Comparison of ENCODE assay signal across 24 cellular contexts in the genomic region with DNA sequence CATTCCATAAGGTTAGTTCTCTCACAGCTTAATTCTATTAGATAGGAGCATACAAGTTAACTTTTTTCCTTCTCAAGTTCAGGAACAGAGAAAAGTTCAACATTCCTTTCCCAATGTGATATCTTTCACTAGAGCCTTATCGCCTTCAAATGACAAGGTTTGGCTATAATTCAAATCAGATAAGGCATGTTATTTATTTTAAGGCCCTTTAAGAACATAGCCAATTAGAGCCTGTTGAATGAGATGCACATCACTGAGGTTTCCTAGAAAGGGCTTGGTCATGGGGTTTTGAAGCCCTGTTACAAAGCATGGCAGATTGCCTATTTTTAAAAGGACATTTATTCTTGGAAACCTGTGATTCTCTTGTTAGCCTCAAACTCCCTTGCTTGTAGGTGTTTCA.
A peak's percentile ranks its signal among the peaks of the same experiment; 100 is the strongest.
DNase-seq lines count a peak whose midpoint lies in the region; ATAC-seq and TF ChIP-seq lines count a peak whose summit lies in the region.
"Had no signal": no experiment of that assay in that cellular context is flagged by ENCODE, and none has a peak within 500 bp of the region (broad histone marks: within the 10 kb centered on the region; RNA-seq: fewer than 3 reads in every experiment).

No MANE protein-coding gene starts in this region.

- H3K9me3 Mint-ChIP-seq in mesothelial cell of epicardium = peaks cover 17% of the 10 kb centered on the region

- H3K4me1 Mint-ChIP-seq in mesothelial cell of epicardium = peaks cover 41% of the 10 kb centered on the region
- H3K4me1 Mint-ChIP-seq: activated CD4-positive, alpha-beta memory T cell treated with anti-CD3 and anti-CD28 coated beads, Interleukin-2, amount 10 ng/mL, durations not matched to agents 7 days and 5 days had no signal

- H3K4me3 ChIP-seq in LNCaP clone FGC (ENCODE audit: low read depth, low read length) = no peak overlapping the region
- no peak overlapping the region for H3K4me3 ChIP-seq in choroid plexus epithelial cell (ENCODE audit: low read depth, low read length)
- H3K4me3 ChIP-seq: Peyer's patch, thyroid gland had no signal

- H3K27me3 Mint-ChIP-seq in mesothelial cell of epicardium (ENCODE audit: low read depth) = no peaks in the 10 kb centered on the region
- H3K27me3 Mint-ChIP-seq: activated CD4-positive, alpha-beta memory T cell treated with anti-CD3 and anti-CD28 coated beads, Interleukin-2, amount 10 ng/mL, durations not matched to agents 7 days and 5 days; CD4-positive, alpha-beta T cell had no signal

- ATAC-seq in HG03095 (IDR thresholded peaks at IDR 0.05; ENCODE audit: unreplicated experiment) (no peak), GM21390 (IDR thresholded peaks at IDR 0.05; ENCODE audit: unreplicated experiment) (no peak), HG02885 (IDR thresholded peaks at IDR 0.05; ENCODE audit: poor library complexity, unreplicated experiment) (no peak)
- ATAC-seq: left colon had no signal

- H3K27ac ChIP-seq in substantia nigra (ENCODE audit: low read depth, low read length, poor library complexity, severe bottlenecking) = no peak overlapping the region
- H3K27ac ChIP-seq: Peyer's patch, thyroid gland had no signal

- no peak for TF ChIP-seq CTCF in LNCaP clone FGC (IDR thresholded peaks at IDR 0.05; ENCODE audit: control insufficient read depth, extremely low read depth, insufficient read depth)
- TF ChIP-seq CTCF in choroid plexus epithelial cell (conservative IDR thresholded peaks at IDR 0.05; ENCODE audit: low read depth, low read length) = no peak
- TF ChIP-seq CTCF in mesothelial cell of epicardium (IDR thresholded peaks at IDR 0.05; ENCODE audit: unreplicated experiment) = no peak

- no peak overlapping the region for H3K4me3 Mint-ChIP-seq in mesothelial cell of epicardium
- H3K4me3 Mint-ChIP-seq: activated CD4-positive, alpha-beta memory T cell treated with anti-CD3 and anti-CD28 coated beads, Interleukin-2, amount 10 ng/mL, durations not matched to agents 7 days and 5 days; CD4-positive, alpha-beta T cell; nephron had no signal

- in situ Hi-C loops in Caki2 (cut with HindIII; ENCODE audit: low pct_unique_long_range_greater_than_20kb, low sequenced_read_pairs) = no loop called here

- peak overlapping the region; percentile 85 for H3K27ac Mint-ChIP-seq in mesothelial cell of epicardium
- H3K27ac Mint-ChIP-seq: activated CD4-positive, alpha-beta memory T cell treated with anti-CD3 and anti-CD28 coated beads, Interleukin-2, amount 10 ng/mL, durations not matched to agents 7 days and 5 days; CD4-positive, alpha-beta T cell had no signal

- DNase-seq in Caki2 (ENCODE audit: low read depth) = peak; percentile 48
- peak; percentile 50 for DNase-seq in LNCaP clone FGC (ENCODE audit: low read depth)
- DNase-seq in choroid plexus epithelial cell (ENCODE audit: low read depth) = peak; percentile 94
- DNase-seq in mesothelial cell of epicardium (ENCODE audit: low spot score in 2 of 2, unreplicated experiment in 2 of 2) = no peak
- no peak for DNase-seq in substantia nigra (lab: John Stamatoyannopoulos, UW)
- DNase-seq: activated CD4-positive, alpha-beta memory T cell treated with anti-CD3 and anti-CD28 coated beads, Interleukin-2, amount 10 ng/mL, durations not matched to agents 7 days and 5 days; activated T-cell treated with anti-CD3 and anti-CD28 coated beads for 4 hours; amygdala; CD4-positive, alpha-beta T cell; left colon; midbrain; MV-4-11; NCI-H187; NCI-H446; NK-92 treated with Interleukin-12 subunit alpha and Interleukin-12 subunit beta, amount 100 ng/mL, for 24 hours; Peyer's patch; stimulated activated CD4-positive, alpha-beta T cell treated with anti-CD3 and anti-CD28 coated beads, Interleukin-1b, Interleukin-23, amount 100 ng/mL, for 48 hours; stimulated activated naive CD4-positive, alpha-beta T cell; T1000; thyroid gland had no signal

- H3K36me3 Mint-ChIP-seq in mesothelial cell of epicardium = peaks cover 12% of the 10 kb centered on the region

Comparison
In these comparisons a context has a peak if more than half of its experiments do, and no peak if none do; other contexts are left out.
1. DNase-seq: peak in Caki2 (single experiment), LNCaP clone FGC (single experiment) and choroid plexus epithelial cell (single experiment); none in mesothelial cell of epicardium (0 of 2) and substantia nigra (0 of 49).